16 cellular contexts compared by ENCODE assay signal in genomic region chr15:70704166-70704565, GRCh38. TPM values are rescaled to one million over a fixed set of nuclear protein-coding genes. Genes with fewer than 3 reads are reported as not detected.
DNase-seq lines count a peak whose midpoint lies in the region; ATAC-seq, FAIRE-seq and TF ChIP-seq lines count a peak whose summit lies in the region.
"Had no signal": no experiment of that assay in that cellular context is flagged by ENCODE, and none has a peak within 500 bp of the region (broad histone marks: within the 10 kb centered on the region; RNA-seq: fewer than 3 reads in every experiment).

No MANE protein-coding gene starts in this region.

- H3K36me3 ChIP-seq in thoracic aorta, result no peaks in the 10 kb centered on the region
- no peaks in the 10 kb centered on the region for H3K36me3 ChIP-seq in small intestine (ENCODE audit: control insufficient read depth in 2 of 2, insufficient read depth in 2 of 2, low read length in 2 of 2)
- no peaks in the 10 kb centered on the region for H3K36me3 ChIP-seq in ovary
- H3K36me3 ChIP-seq: neural progenitor cell had no signal

- no peak for TF ChIP-seq EP300 in ovary (IDR thresholded peaks at IDR 0.05)

- TF ChIP-seq POLR2A in ovary (IDR thresholded peaks at IDR 0.05), result no peak

- FAIRE-seq in small intestine (lab: Jason Lieb, UNC), result no peak

- peak; percentile 2 for DNase-seq in NCI-H1092 treated with DMSO at 0.1 percent for 48 hours (lab: John Stamatoyannopoulos, UW)
- no peak for DNase-seq in NCI-H1092 (lab: John Stamatoyannopoulos, UW)
- peak; percentile 7 for DNase-seq in NCI-H345 treated with DMSO at 0.1 percent for 48 hours (lab: John Stamatoyannopoulos, UW; ENCODE audit: unreplicated experiment)
- no peak for DNase-seq in left lobe of liver (ENCODE audit: low spot score)
- no peak for DNase-seq in thoracic aorta (ENCODE audit: low spot score)
- no peak for DNase-seq in small intestine
- no peak for DNase-seq in ovary
- DNase-seq: 8988T; activated naive CD4-positive, alpha-beta T cell treated with anti-CD3 and anti-CD28 coated beads for 36 hours; effector CD4-positive, alpha-beta T cell; HCEC 1CT; NCI-H82; stimulated activated naive CD4-positive, alpha-beta T cell treated with Interleukin-2 at 50 U/mL for 16 hours had no signal

- no peak for TF ChIP-seq CTCF in thoracic aorta (IDR thresholded peaks at IDR 0.05)
- TF ChIP-seq CTCF in ovary (IDR thresholded peaks at IDR 0.05), result no peak

- intact Hi-C loops in ovary (cut with DNase I), result no loop called here

- H3K9me3 ChIP-seq in thoracic aorta (no peaks in the 10 kb centered on the region), small intestine (ENCODE audit: control insufficient read depth, low read depth) (no peaks in the 10 kb centered on the region), ovary (no peaks in the 10 kb centered on the region)

- H3K4me3 ChIP-seq in thoracic aorta (no peak overlapping the region), small intestine (ENCODE audit: low read depth in 1 of 2, low read length in 2 of 2) (no peak overlapping the region), ovary (no peak overlapping the region)
- H3K4me3 ChIP-seq: neural progenitor cell had no signal

- WGBS in small intestine, 3 donors, result 51 to 79% (median 62%) methylated on average over 2 of the region's 2 CpGs
- 95 to 97% (median 97%) methylated on average over 2 of the region's 2 CpGs for WGBS in ovary, 3 donors

- ATAC-seq in left lobe of liver (peak; percentile 94), thoracic aorta (ENCODE audit: insufficient number of reproducible peaks, low FRiP score, low read depth) (no peak), HG02884 (IDR thresholded peaks at IDR 0.05; ENCODE audit: unreplicated experiment) (no peak)

- H3K27ac ChIP-seq in thoracic aorta, result peak overlapping the region; percentile 62 to 86
- H3K27ac ChIP-seq in small intestine (ENCODE audit: low read depth in 1 of 2, low read length in 1 of 2), result peak overlapping the region in 1 of 2 donors; percentile 28
- no peak overlapping the region for H3K27ac ChIP-seq in ovary
- H3K27ac ChIP-seq: HL-60, neural progenitor cell had no signal

- H3K4me1 ChIP-seq in thoracic aorta (ENCODE audit: control insufficient read depth in 1 of 2, low read depth in 2 of 2), result peaks cover 29 to 60% of the 10 kb centered on the region in 2 donors
- H3K4me1 ChIP-seq in small intestine (ENCODE audit: control insufficient read depth in 2 of 2, insufficient read depth in 1 of 2, low read depth in 1 of 2, low read length in 1 of 2), result peaks cover 0 to 4% of the 10 kb centered on the region in 2 donors
- H3K4me1 ChIP-seq in ovary (ENCODE audit: insufficient read depth), result peaks cover 8% of the 10 kb centered on the region

- no peaks in the 10 kb centered on the region for H3K27me3 ChIP-seq in thoracic aorta (replicated peaks; ENCODE audit: insufficient read depth)
- H3K27me3 ChIP-seq in small intestine (ENCODE audit: control insufficient read depth in 2 of 2, insufficient read depth in 2 of 2, low read length in 2 of 2), result peaks cover 0 to 2% of the 10 kb centered on the region in 2 donors
- H3K27me3 ChIP-seq in ovary, result no peaks in the 10 kb centered on the region
- H3K27me3 ChIP-seq: neural progenitor cell had no signal

RNA-seq across cellular contexts. Expression of gene UACA, which starts 59.2 kb away (rescaled TPM):
- total RNA-seq in left lobe of liver (13.7 TPM), thoracic aorta (100 to 1,000 TPM; 107 to 118 TPM), ovary (10 to 100 TPM; 40.7 to 62.0 (median 53.4) TPM)
- polyA plus RNA-seq in small intestine (10 to 100 TPM; 20.2 to 60.3 (median 40.9) TPM), ovary (10 to 100 TPM; 28.6 to 45.3 TPM)

Comparison
In these comparisons a context has a peak if more than half of its experiments do, and no peak if none do; other contexts are left out.
1. DNase-seq: peak in NCI-H1092 treated with DMSO at 0.1 percent for 48 hours (single experiment) and NCI-H345 treated with DMSO at 0.1 percent for 48 hours (single experiment); none in NCI-H1092 (single experiment), left lobe of liver (single experiment), thoracic aorta (single experiment), small intestine (single experiment) and ovary (0 of 5).
2. H3K27ac ChIP-seq: peak in thoracic aorta (2 of 2); none in ovary (0 of 2).